Comparison of ENCODE assay signal across 8 cellular contexts in genomic region chr7:77415474-77415821, GRCh38.
A peak's percentile ranks its signal among the peaks of the same experiment; 100 is the strongest.
DNase-seq lines count a peak whose midpoint lies in the region; ATAC-seq lines count a peak whose summit lies in the region.

No MANE protein-coding gene starts in this region.

- peaks cover 0 to 3% of the 10 kb centered on the region in 2 donors for H3K36me3 ChIP-seq in muscle layer of duodenum (ENCODE audit: control insufficient read depth in 1 of 2, insufficient read depth in 2 of 2, low read length in 2 of 2)

- peak; percentile 29 for DNase-seq in stimulated activated CD4-positive, alpha-beta T cell treated with anti-CD3 and anti-CD28 coated beads, Interleukin-15, amount 100 ng/mL, for 24 hours
- DNase-seq in stimulated activated CD4-positive, alpha-beta T cell treated with anti-CD3 and anti-CD28 coated beads, Interleukin-2, amount 100 ng/mL, for 48 hours = no peak
- DNase-seq in T-helper 2 cell treated with Interferon-gamma antibody and Interleukin-4, amounts not matched to agents 5 μg/mL and 100 μg/mL, for 36 hours (ENCODE audit: low spot score) = no peak
- peak; percentile 6 to 20 (median 10) for DNase-seq in effector memory CD8-positive, alpha-beta T cell
- DNase-seq in GM19240 (ENCODE audit: insufficient read length, low spot score) (no peak), AG08396 (ENCODE audit: low spot score) (no peak)

- peak; percentile 32 for ATAC-seq in HG02943 (IDR thresholded peaks at IDR 0.05; ENCODE audit: low read depth, unreplicated experiment)
- peak; percentile 54 for ATAC-seq in effector memory CD8-positive, alpha-beta T cell (replicated peaks)

- H3K4me1 Mint-ChIP-seq in T-helper 2 cell treated with Interferon-gamma antibody and Interleukin-4, amounts not matched to agents 5 μg/mL and 100 μg/mL, for 36 hours (ENCODE audit: low read depth) = peaks cover 31% of the 10 kb centered on the region
- peaks cover 10 to 55% of the 10 kb centered on the region in 2 donors for H3K4me1 Mint-ChIP-seq in effector memory CD8-positive, alpha-beta T cell (ENCODE audit: low read depth in 2 of 2)

- H3K4me3 Mint-ChIP-seq in T-helper 2 cell treated with Interferon-gamma antibody and Interleukin-4, amounts not matched to agents 5 μg/mL and 100 μg/mL, for 36 hours = peak overlapping the region; percentile 56
- H3K4me3 Mint-ChIP-seq in effector memory CD8-positive, alpha-beta T cell = peak overlapping the region; percentile 74 to 81

- H3K9me3 ChIP-seq in muscle layer of duodenum (ENCODE audit: control insufficient read depth in 1 of 2, low read length in 2 of 2) = no peaks in the 10 kb centered on the region

- H3K9me3 Mint-ChIP-seq in T-helper 2 cell treated with Interferon-gamma antibody and Interleukin-4, amounts not matched to agents 5 μg/mL and 100 μg/mL, for 36 hours = no peaks in the 10 kb centered on the region
- H3K9me3 Mint-ChIP-seq in effector memory CD8-positive, alpha-beta T cell = no peaks in the 10 kb centered on the region

- peaks cover 2% of the 10 kb centered on the region for H3K36me3 Mint-ChIP-seq in T-helper 2 cell treated with Interferon-gamma antibody and Interleukin-4, amounts not matched to agents 5 μg/mL and 100 μg/mL, for 36 hours (ENCODE audit: low read depth)
- H3K36me3 Mint-ChIP-seq in effector memory CD8-positive, alpha-beta T cell (ENCODE audit: insufficient read depth) = peaks cover 3% of the 10 kb centered on the region

- H3K27ac Mint-ChIP-seq in T-helper 2 cell treated with Interferon-gamma antibody and Interleukin-4, amounts not matched to agents 5 μg/mL and 100 μg/mL, for 36 hours = no peak overlapping the region
- H3K27ac Mint-ChIP-seq in effector memory CD8-positive, alpha-beta T cell = peak overlapping the region; percentile 67 to 71

- H3K4me3 ChIP-seq in muscle layer of duodenum (ENCODE audit: low read depth in 1 of 2, low read length in 2 of 2) = peak overlapping the region; percentile 68 to 88

- peaks cover 10 to 12% of the 10 kb centered on the region in 2 donors for H3K4me1 ChIP-seq in muscle layer of duodenum (ENCODE audit: control insufficient read depth in 1 of 2, insufficient read depth in 2 of 2, low read length in 2 of 2)

- peaks cover 41% of the 10 kb centered on the region for H3K27me3 Mint-ChIP-seq in T-helper 2 cell treated with Interferon-gamma antibody and Interleukin-4, amounts not matched to agents 5 μg/mL and 100 μg/mL, for 36 hours (ENCODE audit: low read depth)
- H3K27me3 Mint-ChIP-seq in effector memory CD8-positive, alpha-beta T cell = no peaks in the 10 kb centered on the region

- H3K27ac ChIP-seq in muscle layer of duodenum (ENCODE audit: low read length) = peak overlapping the region; percentile 48

- H3K27me3 ChIP-seq in muscle layer of duodenum (ENCODE audit: low read depth, low read length) = no peaks in the 10 kb centered on the region

Comparison
In these comparisons a context has a peak if more than half of its experiments do, and no peak if none do; other contexts are left out.
1. DNase-seq: peak in stimulated activated CD4-positive, alpha-beta T cell treated with anti-CD3 and anti-CD28 coated beads, Interleukin-15, amount 100 ng/mL, for 24 hours (single experiment) and effector memory CD8-positive, alpha-beta T cell (3 of 3); none in stimulated activated CD4-positive, alpha-beta T cell treated with anti-CD3 and anti-CD28 coated beads, Interleukin-2, amount 100 ng/mL, for 48 hours (0 of 2), T-helper 2 cell treated with Interferon-gamma antibody and Interleukin-4, amounts not matched to agents 5 μg/mL and 100 μg/mL, for 36 hours (single experiment), GM19240 (single experiment) and AG08396 (single experiment).